ENCODE assay signal across 9 cellular contexts in the genomic region with DNA sequence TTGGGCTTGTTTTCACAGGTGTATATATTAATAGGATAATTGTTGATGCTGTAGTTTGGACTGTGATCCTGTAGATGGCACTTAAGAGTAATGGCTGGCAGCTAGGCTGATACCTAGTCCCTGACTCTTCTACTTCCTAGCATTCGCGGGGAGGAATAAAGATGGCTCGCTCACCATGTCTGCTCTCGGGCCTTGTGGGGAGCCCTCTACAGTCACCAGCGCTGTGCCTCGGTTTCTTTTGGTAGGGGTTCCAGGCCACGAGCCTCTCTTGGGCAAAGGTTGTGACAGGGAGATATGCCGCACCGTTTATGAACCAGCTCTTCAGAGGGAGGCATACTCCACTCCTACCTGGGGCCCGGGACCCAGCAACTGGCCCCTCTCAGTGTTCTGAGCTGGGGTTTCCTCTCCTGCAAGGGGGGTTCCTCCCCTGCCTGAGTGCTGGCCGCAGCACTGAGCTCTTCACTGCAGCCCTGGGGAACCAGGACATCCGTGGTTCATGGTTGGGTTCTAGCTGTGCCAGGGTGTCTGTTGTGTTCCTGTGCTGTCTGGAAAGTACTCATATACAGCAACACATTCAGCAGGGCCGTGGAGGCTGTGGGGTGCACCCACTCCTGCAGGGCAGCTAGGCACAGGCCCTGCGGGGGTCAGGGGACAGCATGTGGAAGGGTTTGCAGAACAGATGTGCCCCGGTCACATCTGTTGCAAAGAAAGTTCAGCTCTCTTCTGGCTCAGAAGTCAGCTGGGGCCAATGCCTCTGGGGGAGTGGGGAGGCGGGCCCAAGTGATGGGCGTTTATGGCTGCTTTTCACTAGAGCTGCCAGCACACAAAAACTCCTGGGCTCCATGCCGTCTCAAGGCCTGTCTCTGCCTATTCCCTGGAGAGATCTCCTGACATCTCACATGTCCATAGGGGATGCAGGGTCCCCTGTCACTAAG.
A peak's percentile ranks its signal among the peaks of the same experiment; 100 is the strongest.
DNase-seq lines count a peak whose midpoint lies in the region; ATAC-seq, FAIRE-seq and TF ChIP-seq lines count a peak whose summit lies in the region.
"Had no signal": no experiment of that assay in that cellular context is flagged by ENCODE, and none has a peak within 500 bp of the region (broad histone marks: within the 10 kb centered on the region; RNA-seq: fewer than 3 reads in every experiment).

No MANE protein-coding gene starts in this region.

- H3K4me3 ChIP-seq in esophagus muscularis mucosa, result no peak overlapping the region
- H3K4me3 ChIP-seq: BLaER1 had no signal

- peak in 1 of 3 experiments; percentile 3 for TF ChIP-seq CTCF in esophagus muscularis mucosa (IDR thresholded peaks at IDR 0.05)

- no peak for TF ChIP-seq EP300 in esophagus muscularis mucosa (IDR thresholded peaks at IDR 0.05)

- TF ChIP-seq POLR2A in esophagus muscularis mucosa (IDR thresholded peaks at IDR 0.05; ENCODE audit: low read depth) (no peak), GM12892 (IDR thresholded peaks at IDR 0.05; ENCODE audit: low read depth, low read length) (no peak)

- peak; percentile 70 for ATAC-seq in HG02938 (IDR thresholded peaks at IDR 0.05; ENCODE audit: unreplicated experiment)

- FAIRE-seq in GM12892 (lab: Jason Lieb, UNC), result no peak

- peak; percentile 9 to 45 (median 16) for DNase-seq in NCI-H1417 (lab: John Stamatoyannopoulos, UW)
- no peak for DNase-seq in NCI-H1417 treated with DMSO at 0.1 percent for 48 hours (lab: John Stamatoyannopoulos, UW)
- peak; percentile 36 for DNase-seq in RKO (ENCODE audit: low spot score)
- DNase-seq in lung microvascular endothelial cell (ENCODE audit: low read depth in 2 of 2), result peak; percentile 6 to 17
- DNase-seq in activated naive CD4-positive, alpha-beta T cell treated with anti-CD3 and anti-CD28 coated beads, Interleukin-2, amount 50 U/mL, for 16 hours, result no peak
- DNase-seq in esophagus muscularis mucosa (ENCODE audit: extremely low spot score), result no peak
- DNase-seq in GM12892 (ENCODE audit: insufficient read length), result no peak

- no peak overlapping the region for H3K27ac ChIP-seq in esophagus muscularis mucosa (replicated peaks in 1 of 4)
- H3K27ac ChIP-seq: BLaER1 had no signal

- H3K4me1 ChIP-seq in esophagus muscularis mucosa, result no peaks in the 10 kb centered on the region
- H3K4me1 ChIP-seq: BLaER1 had no signal

- H3K36me3 ChIP-seq in esophagus muscularis mucosa, result no peaks in the 10 kb centered on the region
- H3K36me3 ChIP-seq: BLaER1 had no signal

- no peaks in the 10 kb centered on the region for H3K9me3 ChIP-seq in esophagus muscularis mucosa
- H3K9me3 ChIP-seq: BLaER1 had no signal

- 75% methylated on average over 8 of the region's 18 CpGs for WGBS in esophagus muscularis mucosa

- intact Hi-C loops in esophagus muscularis mucosa (cut with DNase I), result no loop called here

- H3K27me3 ChIP-seq in esophagus muscularis mucosa, result no peaks in the 10 kb centered on the region
- H3K27me3 ChIP-seq: BLaER1 had no signal

Comparison
In these comparisons a context has a peak if more than half of its experiments do, and no peak if none do; other contexts are left out.
1. DNase-seq: peak in NCI-H1417 (3 of 3), RKO (single experiment) and lung microvascular endothelial cell (2 of 2); none in NCI-H1417 treated with DMSO at 0.1 percent for 48 hours (single experiment), activated naive CD4-positive, alpha-beta T cell treated with anti-CD3 and anti-CD28 coated beads, Interleukin-2, amount 50 U/mL, for 16 hours (single experiment), esophagus muscularis mucosa (single experiment) and GM12892 (single experiment).